ENCODE assay signal across 1 cellular context in the genomic region with DNA sequence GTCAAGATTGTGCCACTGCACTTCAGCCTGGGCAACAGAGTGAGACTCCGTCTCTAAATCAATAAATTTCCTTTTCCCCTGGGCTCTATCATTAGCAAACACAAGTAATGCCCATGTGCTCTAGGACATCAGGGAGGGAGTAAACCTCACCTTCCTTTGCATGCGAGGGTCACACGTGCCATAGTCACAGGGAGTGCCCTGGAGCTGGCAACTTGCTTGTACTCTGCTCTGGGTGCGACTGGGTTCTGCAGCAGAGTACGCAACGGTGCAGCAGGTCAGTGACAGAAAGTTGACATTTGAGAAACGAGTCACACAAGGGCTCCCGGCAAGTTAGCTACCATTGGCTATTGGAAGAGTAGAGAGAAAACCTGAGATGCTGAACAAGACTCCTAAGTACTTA.
TF ChIP-seq lines count a peak whose summit lies in the region.

No MANE protein-coding gene starts in this region.

TF ChIP-seq in IMR-90, 13 proteins besides CTCF, POLR2A, EP300 and RAD21 (continued from another document):
- TF ChIP-seq, protein P1, sequence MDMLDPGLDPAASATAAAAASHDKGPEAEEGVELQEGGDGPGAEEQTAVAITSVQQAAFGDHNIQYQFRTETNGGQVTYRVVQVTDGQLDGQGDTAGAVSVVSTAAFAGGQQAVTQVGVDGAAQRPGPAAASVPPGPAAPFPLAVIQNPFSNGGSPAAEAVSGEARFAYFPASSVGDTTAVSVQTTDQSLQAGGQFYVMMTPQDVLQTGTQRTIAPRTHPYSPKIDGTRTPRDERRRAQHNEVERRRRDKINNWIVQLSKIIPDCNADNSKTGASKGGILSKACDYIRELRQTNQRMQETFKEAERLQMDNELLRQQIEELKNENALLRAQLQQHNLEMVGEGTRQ (IDR thresholded peaks at IDR 0.05; ENCODE audit: low read depth, low read length): no peak
- TF ChIP-seq FOS (IDR thresholded peaks at IDR 0.05; ENCODE audit: low read depth, low read length) (no peak), RFX5 (IDR thresholded peaks at IDR 0.05; ENCODE audit: low read depth, low read length) (no peak), MXI1 (IDR thresholded peaks at IDR 0.05; ENCODE audit: borderline replicate concordance, low read depth, low read length) (no peak), CHD1 (IDR thresholded peaks at IDR 0.05; ENCODE audit: low read depth, low read length) (no peak), MAFK (IDR thresholded peaks at IDR 0.05; ENCODE audit: low read depth, low read length) (no peak), RCOR1 (IDR thresholded peaks at IDR 0.05; ENCODE audit: insufficient replicate concordance, low read length) (no peak), CEBPB (IDR thresholded peaks at IDR 0.05; ENCODE audit: low read depth, low read length) (no peak), MAZ (IDR thresholded peaks at IDR 0.05; ENCODE audit: borderline replicate concordance, low read depth, low read length) (no peak), BHLHE40 (IDR thresholded peaks at IDR 0.05; ENCODE audit: low read depth, low read length) (no peak), NFE2L2 (IDR thresholded peaks at IDR 0.05; ENCODE audit: low read depth, low read length) (no peak)
- TF ChIP-seq, protein P2, sequence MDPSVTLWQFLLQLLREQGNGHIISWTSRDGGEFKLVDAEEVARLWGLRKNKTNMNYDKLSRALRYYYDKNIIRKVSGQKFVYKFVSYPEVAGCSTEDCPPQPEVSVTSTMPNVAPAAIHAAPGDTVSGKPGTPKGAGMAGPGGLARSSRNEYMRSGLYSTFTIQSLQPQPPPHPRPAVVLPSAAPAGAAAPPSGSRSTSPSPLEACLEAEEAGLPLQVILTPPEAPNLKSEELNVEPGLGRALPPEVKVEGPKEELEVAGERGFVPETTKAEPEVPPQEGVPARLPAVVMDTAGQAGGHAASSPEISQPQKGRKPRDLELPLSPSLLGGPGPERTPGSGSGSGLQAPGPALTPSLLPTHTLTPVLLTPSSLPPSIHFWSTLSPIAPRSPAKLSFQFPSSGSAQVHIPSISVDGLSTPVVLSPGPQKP (IDR thresholded peaks at IDR 0.05; ENCODE audit: borderline replicate concordance, low read depth, low read length): no peak
